Comparison of ENCODE assay signal across 13 cellular contexts in genomic region chr20:63688234-63689045, GRCh38. TPM values are rescaled to one million over a fixed set of nuclear protein-coding genes. Genes with fewer than 3 reads are reported as not detected.
DNase-seq lines count a peak whose midpoint lies in the region; ATAC-seq and TF ChIP-seq lines count a peak whose summit lies in the region.
"Had no signal": no experiment of that assay in that cellular context is flagged by ENCODE, and none has a peak within 500 bp of the region (broad histone marks: within the 10 kb centered on the region; RNA-seq: fewer than 3 reads in every experiment).

No MANE protein-coding gene starts in this region.

- intact Hi-C loops in heart left ventricle (cut with DNase I) = no loop called here
- intact Hi-C loops in cardiac septum (cut with DNase I) = no loop called here
- intact Hi-C loops in right lobe of liver (cut with DNase I) = no loop called here
- intact Hi-C loops in upper lobe of right lung (cut with DNase I) = no loop called here

- WGBS in heart left ventricle, 4 donors = 56 to 79% (median 65%) methylated on average over 19 to 31 of the region's 31 CpGs
- 100% methylated on average over 1 of the region's 31 CpGs for WGBS in right lobe of liver (ENCODE audit: insufficient coverage, low coverage, low lambda C conversion rate, missing lambda C conversion rate)

- H3K27me3 ChIP-seq in heart left ventricle (no peaks in the 10 kb centered on the region), right lobe of liver (no peaks in the 10 kb centered on the region), upper lobe of right lung (no peaks in the 10 kb centered on the region)

- H3K36me3 ChIP-seq in heart left ventricle = peaks cover 0 to 8% (median 0%) of the 10 kb centered on the region in 9 donors
- no peaks in the 10 kb centered on the region for H3K36me3 ChIP-seq in right lobe of liver
- no peaks in the 10 kb centered on the region for H3K36me3 ChIP-seq in upper lobe of right lung

- H3K4me1 ChIP-seq in heart left ventricle (peaks cover 19 to 78% (median 37%) of the 10 kb centered on the region in 12 donors), right lobe of liver (no peaks in the 10 kb centered on the region), upper lobe of right lung (peaks cover 37% of the 10 kb centered on the region)

- no peak overlapping the region for H3K4me3 ChIP-seq in heart left ventricle
- H3K4me3 ChIP-seq in right lobe of liver = no peak overlapping the region
- no peak overlapping the region for H3K4me3 ChIP-seq in upper lobe of right lung

- TF ChIP-seq CTCF in heart left ventricle (IDR thresholded peaks at IDR 0.05) (no peak), right lobe of liver (IDR thresholded peaks at IDR 0.05) (no peak), upper lobe of right lung (IDR thresholded peaks at IDR 0.05) (no peak)

- no peaks in the 10 kb centered on the region for H3K9me3 ChIP-seq in heart left ventricle
- H3K9me3 ChIP-seq in right lobe of liver = no peaks in the 10 kb centered on the region
- no peaks in the 10 kb centered on the region for H3K9me3 ChIP-seq in upper lobe of right lung

- TF ChIP-seq POLR2A in heart left ventricle (IDR thresholded peaks at IDR 0.05) (no peak), right lobe of liver (IDR thresholded peaks at IDR 0.05) (no peak)

- no peak for ATAC-seq in heart left ventricle
- no peak for ATAC-seq in right lobe of liver
- no peak for ATAC-seq in upper lobe of right lung
- no peak for ATAC-seq in HG02840 (IDR thresholded peaks at IDR 0.05; ENCODE audit: low FRiP score, unreplicated experiment)

- DNase-seq in heart left ventricle (peak in 1 of 5 donors; percentile 40), cardiac septum (ENCODE audit: low spot score) (no peak), right lobe of liver (no peak), upper lobe of right lung (no peak), HK-2 (ENCODE audit: unreplicated experiment) (no peak)
- DNase-seq: effector CD8-positive, alpha-beta T cell; head of caudate nucleus; NCI-H1105; NCI-H524 treated with DMSO at 0.1 percent for 48 hours; SIG-M5 had no signal

- H3K27ac ChIP-seq in heart left ventricle (peak overlapping the region; percentile 22 to 99 (median 88)), right lobe of liver (peak overlapping the region in 2 of 3 donors; percentile 71 to 91), upper lobe of right lung (peak overlapping the region; percentile 91)

RNA-seq across cellular contexts. Expression of gene TNFRSF6B, which starts 8.0 kb away (rescaled TPM):
- 1 to 10 TPM in 4 of 9 donors, under 1 TPM in 4, not detected in 1; 0.42 to 5.7 (median 0.92) TPM for total RNA-seq in heart left ventricle
- 1 to 10 TPM; 2.9 to 6.4 TPM for polyA plus RNA-seq in heart left ventricle
- total RNA-seq in cardiac septum = not detected
- 1 to 10 TPM in 1 of 6 experiments, under 1 TPM in 2, not detected in 3; 0.56 to 1.0 (median 0.62) TPM for total RNA-seq in right lobe of liver
- 14.4 TPM for total RNA-seq in upper lobe of right lung
- total RNA-seq: A673, progenitor cell of endocrine pancreas had no signal

RNA-seq across cellular contexts. Expression of gene ARFRP1, which starts 19.3 kb away (rescaled TPM):
- total RNA-seq in heart left ventricle = 10 to 100 TPM; 27.3 to 47.8 (median 33.8) TPM
- 10 to 100 TPM; 35.9 to 38.0 TPM for polyA plus RNA-seq in heart left ventricle
- 40.3 TPM for total RNA-seq in cardiac septum
- total RNA-seq in right lobe of liver = 10 to 100 TPM; 16.0 to 22.2 (median 20.2) TPM
- total RNA-seq in upper lobe of right lung = 49.4 TPM

RNA-seq across cellular contexts. Expression of gene ZGPAT, which starts 19.4 kb away (rescaled TPM):
- total RNA-seq in heart left ventricle (10 to 100 TPM; 12.9 to 22.0 (median 18.5) TPM), cardiac septum (16.7 TPM), right lobe of liver (10 to 100 TPM; 18.7 to 68.9 (median 31.9) TPM), upper lobe of right lung (27.6 TPM)
- polyA plus RNA-seq in heart left ventricle = 10 to 100 TPM; 27.9 to 34.4 TPM

RNA-seq across cellular contexts. Expression of gene RTEL1, which starts 30.3 kb away (rescaled TPM):
- total RNA-seq in heart left ventricle (10 to 100 TPM in 5 of 9 donors, 1 to 10 TPM in 4; 3.0 to 17.8 (median 10.1) TPM), cardiac septum (10.5 TPM), right lobe of liver (10 to 100 TPM in 5 of 6 experiments, 1 to 10 TPM in 1; 9.6 to 16.3 (median 12.4) TPM), upper lobe of right lung (26.7 TPM)
- polyA plus RNA-seq in heart left ventricle = 1 to 10 TPM; 5.9 to 7.1 TPM

RNA-seq across cellular contexts. Expression of gene STMN3, which starts 35.2 kb away (rescaled TPM):
- 10 to 100 TPM in 2 of 9 donors, 1 to 10 TPM in 7; 2.9 to 15.6 (median 4.7) TPM for total RNA-seq in heart left ventricle
- 1 to 10 TPM; 5.2 to 6.7 TPM for polyA plus RNA-seq in heart left ventricle
- total RNA-seq in cardiac septum = 8.8 TPM
- total RNA-seq in right lobe of liver = 1 to 10 TPM in 1 of 6 experiments, under 1 TPM in 5; 0.43 to 1.6 (median 0.77) TPM
- total RNA-seq in upper lobe of right lung = 12.4 TPM
